In genomic region chr6:158031445-158032353, GRCh38 we compare ENCODE assay signal across 8 cellular contexts. TPM values are rescaled to one million over a fixed set of nuclear protein-coding genes. Genes with fewer than 3 reads are reported as not detected.
DNase-seq lines count a peak whose midpoint lies in the region; ATAC-seq, FAIRE-seq and TF ChIP-seq lines count a peak whose summit lies in the region.

No MANE protein-coding gene starts in this region.

- no peaks in the 10 kb centered on the region for H4K20me1 ChIP-seq in K562 (replicated peaks; ENCODE audit: control insufficient read depth, insufficient read depth, low read length)

- POLR2A ChIA-PET in K562 (lab: Yijun Ruan, JAX) = interaction anchor here (0.7 to 2.8 kb wide), 9 partner anchors 9 to 663 kb away, joined by 3 to 19 read pairs (median 4); no protein-coding TSS in a partner anchor

- peaks cover 11% of the 10 kb centered on the region for H3K36me3 ChIP-seq in RWPE2 (ENCODE audit: low read depth)
- H3K36me3 ChIP-seq in K562 (ENCODE audit: control insufficient read depth, insufficient read depth, low read length) = peaks cover 26% of the 10 kb centered on the region; the same call in 1 of the 3 replicates
- no peaks in the 10 kb centered on the region for H3K36me3 ChIP-seq in lower lobe of right lung
- H3K36me3 ChIP-seq in uterus = no peaks in the 10 kb centered on the region

- H3K27me3 ChIP-seq in RWPE2 (ENCODE audit: insufficient read depth, poor library complexity, severe bottlenecking) = no peaks in the 10 kb centered on the region
- no peaks in the 10 kb centered on the region for H3K27me3 ChIP-seq in K562 (ENCODE audit: control insufficient read depth in 2 of 2, insufficient read depth in 2 of 2, low read length in 2 of 2)
- H3K27me3 ChIP-seq in lower lobe of right lung (ENCODE audit: low read depth) = no peaks in the 10 kb centered on the region
- no peaks in the 10 kb centered on the region for H3K27me3 ChIP-seq in uterus

- DNase-seq in AG10803 (ENCODE audit: low read depth) = peak; percentile 92
- peak; percentile 83 for DNase-seq in GOT3 (lab: John Stamatoyannopoulos, UW)
- peak; percentile 46 for DNase-seq in RWPE2 (ENCODE audit: low spot score)
- peak; percentile 66 to 82 (median 82) for DNase-seq in K562 (ENCODE audit: extremely low read depth in 1 of 4, low spot score in 3 of 4)
- DNase-seq in lower lobe of right lung = peak; percentile 82
- DNase-seq in uterus = peak in 1 of 2 donors; percentile 55
- no peak for DNase-seq in germinal center (ENCODE audit: low spot score)

- no peak for TF ChIP-seq CTCF in AG10803 (conservative IDR thresholded peaks at IDR 0.05; ENCODE audit: low read length)
- no peak for TF ChIP-seq CTCF in RWPE2 (IDR thresholded peaks at IDR 0.05; ENCODE audit: poor library complexity, severe bottlenecking)
- TF ChIP-seq CTCF in K562 (IDR thresholded peaks at IDR 0.05 in 2 of 3, conservative IDR thresholded peaks at IDR 0.05 in 1 of 3; ENCODE audit: insufficient read depth in 2 of 3, low read depth in 1 of 3, low read length in 3 of 3) = peak in 1 of 3 experiments; percentile 6; a peak in 1 of 6 replicates
- no peak for TF ChIP-seq CTCF in lower lobe of right lung (IDR thresholded peaks at IDR 0.05)
- TF ChIP-seq CTCF in uterus (IDR thresholded peaks at IDR 0.05) = no peak

- H3K4me3 ChIP-seq in AG10803 (ENCODE audit: low read length) (no peak overlapping the region), RWPE2 (ENCODE audit: severe bottlenecking) (no peak overlapping the region), K562 (no peak overlapping the region), lower lobe of right lung (no peak overlapping the region), uterus (no peak overlapping the region)

- peak overlapping the region; percentile 56 for H3K4me2 ChIP-seq in K562 (ENCODE audit: insufficient read depth, low read length)

- H3K4me1 ChIP-seq in RWPE2 (ENCODE audit: insufficient read depth, poor library complexity, severe bottlenecking) (peaks cover 11% of the 10 kb centered on the region), K562 (replicated peaks in 1 of 2; ENCODE audit: control insufficient read depth in 2 of 2, insufficient read depth in 2 of 2, low read length in 2 of 2) (peaks cover 18 to 38% of the 10 kb centered on the region in 2 experiments), lower lobe of right lung (peaks cover 40% of the 10 kb centered on the region), uterus (peaks cover 2 to 18% of the 10 kb centered on the region in 2 donors)

- intact Hi-C loops in K562 (cut with micrococcal nuclease) (no loop called here), lower lobe of right lung (cut with DNase I) (no loop called here), uterus (cut with DNase I; ENCODE audit: low total_unique reads) (no loop called here)

- peak overlapping the region; percentile 17 to 84; a peak in 3 of 4 replicates for H3K9ac ChIP-seq in K562 (ENCODE audit: insufficient read depth in 1 of 2, low read depth in 2 of 2, low read length in 2 of 2)

- TF ChIP-seq RAD21 in K562 (CRISPR knock-in tag; conservative IDR thresholded peaks at IDR 0.05 in 1 of 2, IDR thresholded peaks at IDR 0.05 in 1 of 2) = peak in 1 of 2 experiments; percentile 19; a peak in 1 of 4 replicates

- peak; percentile 19 for TF ChIP-seq EP300 in K562 (IDR thresholded peaks at IDR 0.05; ENCODE audit: low read length)

- peak; percentile 89 for FAIRE-seq in K562 (lab: Jason Lieb, UNC)

- in situ Hi-C loops in K562 (cut with MboI) = no loop called here

- no peak overlapping the region for H3K27ac ChIP-seq in RWPE2 (ENCODE audit: poor library complexity, severe bottlenecking)
- peak overlapping the region; percentile 49; the same call in 2 of the 3 replicates for H3K27ac ChIP-seq in K562 (ENCODE audit: extremely low read depth, low read depth, low read length)
- H3K27ac ChIP-seq in lower lobe of right lung = peak overlapping the region; percentile 59
- H3K27ac ChIP-seq in uterus = peak overlapping the region; percentile 53 to 73

- H3K9me1 ChIP-seq in K562 (ENCODE audit: control insufficient read depth, insufficient read depth, low read length) = peaks cover 3% of the 10 kb centered on the region

- peak; percentile 26 for ATAC-seq in RWPE2 (ENCODE audit: low read depth)
- ATAC-seq in K562 = peak; percentile 79
- peak; percentile 69 to 85 for ATAC-seq in lower lobe of right lung
- ATAC-seq in GM18873 (IDR thresholded peaks at IDR 0.05; ENCODE audit: low FRiP score, unreplicated experiment) = no peak

- no peak for TF ChIP-seq POLR2A in K562 (conservative IDR thresholded peaks at IDR 0.05)
- TF ChIP-seq POLR2A in uterus (IDR thresholded peaks at IDR 0.05) = no peak

- 9% methylated on average over 19 of the region's 19 CpGs for WGBS in K562 (ENCODE audit: insufficient coverage, low coverage, missing lambda C conversion rate)

- peak overlapping the region; percentile 9 for H2AFZ ChIP-seq in K562 (ENCODE audit: low read depth, low read length)

- peaks cover 3% of the 10 kb centered on the region; the same call in 1 of the 3 replicates for H3K79me2 ChIP-seq in K562 (ENCODE audit: control insufficient read depth, insufficient read depth, low read length)

- no TSS peak for BruUV-seq in K562 (replicated peaks; lab: Mats Ljungman, UMichigan)

- H3K9me3 ChIP-seq in RWPE2 (ENCODE audit: severe bottlenecking) (no peaks in the 10 kb centered on the region), K562 (replicated peaks; ENCODE audit: control insufficient read depth, insufficient read depth, low read depth, low read length) (no peaks in the 10 kb centered on the region), lower lobe of right lung (no peaks in the 10 kb centered on the region), uterus (no peaks in the 10 kb centered on the region)

- CTCF ChIA-PET in K562 (lab: Yijun Ruan, JAX; ENCODE audit: low intra/inter-chr PET ratio) = no interaction called here

TF ChIP-seq in K562, 482 proteins besides CTCF, POLR2A, EP300 and RAD21 (continues in another document):
- no peak for TF ChIP-seq SNAPC5 (CRISPR knock-in tag; IDR thresholded peaks at IDR 0.05)
- peak; percentile 89 for TF ChIP-seq KLF1 (tag; IDR thresholded peaks at IDR 0.05)
- TF ChIP-seq ZNF518B (CRISPR knock-in tag; IDR thresholded peaks at IDR 0.05) = no peak
- no peak for TF ChIP-seq HMGXB4 (CRISPR knock-in tag; IDR thresholded peaks at IDR 0.05)
- TF ChIP-seq NCOA1 (IDR thresholded peaks at IDR 0.05; ENCODE audit: low read depth) = no peak

RNA-seq across cellular contexts. Expression of gene SYNJ2, which starts 50.0 kb away (rescaled TPM):
- 70.0 and 111 TPM in 2 replicates for total RNA-seq in K562 (2011; cell fraction: chromatin; rRNA removed; ENCODE audit: low replicate concordance)
- 56.6 and 62.9 TPM in 2 replicates for total RNA-seq in K562 (2011; cell fraction: nucleolus; rRNA removed)
- total RNA-seq in K562 (2011; cell fraction: nucleoplasm; rRNA removed) = 49.5 and 50.1 TPM in 2 replicates
- total RNA-seq in K562 (2014; rRNA removed) = 15.7 and 17.8 TPM in 2 replicates
- 19.5 and 22.7 TPM in 2 replicates for total RNA-seq in K562 (2014; rRNA removed; fragmentation: Illumina TruSeq; extraction: Trizol)
- total RNA-seq in K562 (2015; rRNA removed; fragmentation: Illumina TruSeq; extraction: Trizol) = 12.5 and 13.6 TPM in 2 replicates
- total RNA-seq in K562 (2021) = 24.7 and 27.7 TPM in 2 replicates
- polyA plus RNA-seq in K562 (2011; rRNA removed) = 17.1 and 21.6 TPM in 2 replicates
- polyA plus RNA-seq in K562 (2011; cell fraction: cytosol; rRNA removed) = 18.3 and 24.0 TPM in 2 replicates
- 28.6 and 33.9 TPM in 2 replicates for polyA plus RNA-seq in K562 (2011; cell fraction: nucleus; rRNA removed)
- polyA plus RNA-seq in K562 (2012) = 15.0 and 17.4 TPM in 2 replicates
- 22.9 and 26.1 TPM in 2 replicates for polyA plus RNA-seq in K562 (2014; fragmentation: Illumina TruSeq; extraction: Trizol)
- polyA plus RNA-seq in K562 (2014; fragmentation: Nextera tagmentation; extraction: Ambion mirVana) = 1 to 10 TPM; 3.0 to 3.3 TPM
- polyA plus RNA-seq in K562 (2014; rRNA removed) = 13.7 and 16.9 TPM in 2 replicates
- polyA minus RNA-seq in K562 (2011; rRNA and poly(A)+ RNA removed) = 24.2 and 30.1 TPM in 2 replicates
- polyA minus RNA-seq in K562 (2011; cell fraction: cytosol; rRNA and poly(A)+ RNA removed) = 19.8 and 20.9 TPM in 2 replicates
- 18.7 and 22.3 TPM in 2 replicates for polyA minus RNA-seq in K562 (2011; cell fraction: nucleus; rRNA and poly(A)+ RNA removed)
- total RNA-seq in lower lobe of right lung = 4.5 TPM
- 10 to 100 TPM in 2 of 4 donors, 1 to 10 TPM in 2; 9.5 to 32.2 (median 13.5) TPM for total RNA-seq in uterus
